Comparison of ENCODE assay signal across 8 cellular contexts in genomic region chr3:161371441-161372320, GRCh38. TPM values are rescaled to one million over a fixed set of nuclear protein-coding genes. Genes with fewer than 3 reads are reported as not detected.
DNase-seq lines count a peak whose midpoint lies in the region; ATAC-seq and TF ChIP-seq lines count a peak whose summit lies in the region.

Gene SPTSSB, minus strand, starts transcription at chr3:161371517. Its CDS starts 25,194 bp downstream, at chr3:161346323.

- H3K4me3 Mint-ChIP-seq in activated CD4-positive, alpha-beta memory T cell treated with anti-CD3 and anti-CD28 coated beads, Interleukin-2, amount 10 ng/mL, durations not matched to agents 7 days and 5 days, result peak within 1 kb of the TSS; percentile 54
- H3K4me3 Mint-ChIP-seq in effector memory CD8-positive, alpha-beta T cell, result peak within 1 kb of the TSS; percentile 80 to 93
- peak within 1 kb of the TSS; percentile 76 to 81 for H3K4me3 Mint-ChIP-seq in stimulated activated naive B cell treated with anti-CD40 and anti-IgM and Interleukin-4, amounts not matched to agents 10 μg/mL and 1 μg/mL and 100 μg/mL, for 72 hours

- peaks cover 12% of the 10 kb centered on the region for H3K4me1 Mint-ChIP-seq in activated CD4-positive, alpha-beta memory T cell treated with anti-CD3 and anti-CD28 coated beads, Interleukin-2, amount 10 ng/mL, durations not matched to agents 7 days and 5 days
- H3K4me1 Mint-ChIP-seq in effector memory CD8-positive, alpha-beta T cell (ENCODE audit: low read depth in 2 of 2), result peaks cover 16 to 18% of the 10 kb centered on the region in 2 donors
- H3K4me1 Mint-ChIP-seq in stimulated activated naive B cell treated with anti-CD40 and anti-IgM and Interleukin-4, amounts not matched to agents 10 μg/mL and 1 μg/mL and 100 μg/mL, for 72 hours, result peaks cover 14 to 20% of the 10 kb centered on the region in 2 donors

- peak within 1 kb of the TSS; percentile 89 for H3K4me2 ChIP-seq in mesendoderm (ENCODE audit: low read length)

- CTCF ChIA-PET in activated CD4-positive, alpha-beta memory T cell treated with anti-CD3 and anti-CD28 coated beads, Interleukin-2, amount 10 ng/mL, durations not matched to agents 7 days and 5 days (lab: Charles Lee), result interaction anchor here (0.9 kb wide), 1 partner anchor 13 kb away, joined by 3 read pairs; no protein-coding TSS in a partner anchor

- H2BK5ac ChIP-seq in mesendoderm (ENCODE audit: low read length), result no peak within 1 kb of the TSS

- H3K9me3 Mint-ChIP-seq in activated CD4-positive, alpha-beta memory T cell treated with anti-CD3 and anti-CD28 coated beads, Interleukin-2, amount 10 ng/mL, durations not matched to agents 7 days and 5 days, result no peaks in the 10 kb centered on the region
- H3K9me3 Mint-ChIP-seq in effector memory CD8-positive, alpha-beta T cell, result no peaks in the 10 kb centered on the region
- H3K9me3 Mint-ChIP-seq in stimulated activated naive B cell treated with anti-CD40 and anti-IgM and Interleukin-4, amounts not matched to agents 10 μg/mL and 1 μg/mL and 100 μg/mL, for 72 hours, result no peaks in the 10 kb centered on the region

- POLR2A ChIA-PET in activated CD4-positive, alpha-beta memory T cell treated with anti-CD3 and anti-CD28 coated beads, Interleukin-2, amount 10 ng/mL, durations not matched to agents 7 days and 5 days (lab: Charles Lee), result no interaction called here

- H3K9ac ChIP-seq in mesendoderm (ENCODE audit: low read length), result peak within 1 kb of the TSS; percentile 61

- peaks cover 76% of the 10 kb centered on the region for H3K27me3 Mint-ChIP-seq in activated CD4-positive, alpha-beta memory T cell treated with anti-CD3 and anti-CD28 coated beads, Interleukin-2, amount 10 ng/mL, durations not matched to agents 7 days and 5 days
- H3K27me3 Mint-ChIP-seq in effector memory CD8-positive, alpha-beta T cell, result peaks cover 29 to 36% of the 10 kb centered on the region in 2 donors
- peaks cover 61 to 77% of the 10 kb centered on the region in 2 donors for H3K27me3 Mint-ChIP-seq in stimulated activated naive B cell treated with anti-CD40 and anti-IgM and Interleukin-4, amounts not matched to agents 10 μg/mL and 1 μg/mL and 100 μg/mL, for 72 hours

- H3K27me3 ChIP-seq in mesendoderm (ENCODE audit: insufficient read depth, low read length, poor library complexity), result no peaks in the 10 kb centered on the region

- peak within 1 kb of the TSS; percentile 46 for H3K4me3 ChIP-seq in mesendoderm (ENCODE audit: low read length)

- peak within 1 kb of the TSS; percentile 24 for H3K18ac ChIP-seq in mesendoderm (ENCODE audit: low read length)

- no peaks in the 10 kb centered on the region for H3K79me2 ChIP-seq in mesendoderm (ENCODE audit: control insufficient read depth, insufficient read depth, low read length)

- DNase-seq in NCI-H2107 treated with DMSO at 0.1 percent for 48 hours (lab: John Stamatoyannopoulos, UW; ENCODE audit: unreplicated experiment) (peak; percentile 80), mesendoderm (peak; percentile 92), NOMO-1 treated with DMSO at 0.1 percent for 48 hours (lab: John Stamatoyannopoulos, UW; ENCODE audit: unreplicated experiment) (no peak)
- peak; percentile 25 for DNase-seq in activated CD4-positive, alpha-beta memory T cell treated with anti-CD3 and anti-CD28 coated beads, Interleukin-2, amount 10 ng/mL, durations not matched to agents 7 days and 5 days
- DNase-seq in effector memory CD8-positive, alpha-beta T cell, result peak; percentile 17 to 46 (median 33)
- DNase-seq in stimulated activated naive B cell treated with anti-CD40 and anti-IgM and Interleukin-4, amounts not matched to agents 10 μg/mL and 1 μg/mL and 100 μg/mL, for 72 hours, result peak; percentile 5

- H3K36me3 Mint-ChIP-seq in activated CD4-positive, alpha-beta memory T cell treated with anti-CD3 and anti-CD28 coated beads, Interleukin-2, amount 10 ng/mL, durations not matched to agents 7 days and 5 days (ENCODE audit: low read depth), result no peaks in the 10 kb centered on the region
- H3K36me3 Mint-ChIP-seq in effector memory CD8-positive, alpha-beta T cell (ENCODE audit: insufficient read depth), result no peaks in the 10 kb centered on the region
- no peaks in the 10 kb centered on the region for H3K36me3 Mint-ChIP-seq in stimulated activated naive B cell treated with anti-CD40 and anti-IgM and Interleukin-4, amounts not matched to agents 10 μg/mL and 1 μg/mL and 100 μg/mL, for 72 hours

- peak within 1 kb of the TSS; percentile 83 for H3K56ac ChIP-seq in mesendoderm (ENCODE audit: low read length)

- H4K5ac ChIP-seq in mesendoderm (ENCODE audit: low read length), result no peak within 1 kb of the TSS

- no peaks in the 10 kb centered on the region for H3K4me1 ChIP-seq in mesendoderm (ENCODE audit: control insufficient read depth, low read depth, low read length)

- H2BK15ac ChIP-seq in mesendoderm (replicated peaks; ENCODE audit: low read depth), result no peak within 1 kb of the TSS

- H3K36me3 ChIP-seq in mesendoderm (ENCODE audit: control insufficient read depth, insufficient read depth, low read length), result no peaks in the 10 kb centered on the region

- H2BK120ac ChIP-seq in mesendoderm (ENCODE audit: low read depth, low read length), result no peak within 1 kb of the TSS

- no peak within 1 kb of the TSS for H3K23ac ChIP-seq in mesendoderm (ENCODE audit: low read length)

- no peak within 1 kb of the TSS for H3K4ac ChIP-seq in mesendoderm (ENCODE audit: low read depth, low read length)

- peak; percentile 55 for ATAC-seq in HG02610 (IDR thresholded peaks at IDR 0.05; ENCODE audit: unreplicated experiment)
- peak; percentile 71 for ATAC-seq in effector memory CD8-positive, alpha-beta T cell (replicated peaks)
- peak; percentile 59 to 74 for ATAC-seq in stimulated activated naive B cell treated with anti-CD40 and anti-IgM and Interleukin-4, amounts not matched to agents 10 μg/mL and 1 μg/mL and 100 μg/mL, for 72 hours (replicated peaks)

- H3K27ac ChIP-seq in mesendoderm (ENCODE audit: low read depth, low read length), result peak within 1 kb of the TSS; percentile 36

- H3K27ac Mint-ChIP-seq in activated CD4-positive, alpha-beta memory T cell treated with anti-CD3 and anti-CD28 coated beads, Interleukin-2, amount 10 ng/mL, durations not matched to agents 7 days and 5 days, result no peak within 1 kb of the TSS
- H3K27ac Mint-ChIP-seq in effector memory CD8-positive, alpha-beta T cell, result peak within 1 kb of the TSS in 1 of 2 donors; percentile 53
- H3K27ac Mint-ChIP-seq in stimulated activated naive B cell treated with anti-CD40 and anti-IgM and Interleukin-4, amounts not matched to agents 10 μg/mL and 1 μg/mL and 100 μg/mL, for 72 hours, result no peak within 1 kb of the TSS

- H3K79me1 ChIP-seq in mesendoderm (ENCODE audit: low read length), result no peaks in the 10 kb centered on the region

- H4K8ac ChIP-seq in mesendoderm (ENCODE audit: low read depth, low read length), result no peak within 1 kb of the TSS

- no CpG with 5 or more reads among the region's 53 CpGs for WGBS in mesendoderm (ENCODE audit: extremely low coverage, insufficient coverage, low lambda C conversion rate)

- no peak within 1 kb of the TSS for H2AK5ac ChIP-seq in mesendoderm (ENCODE audit: low read length)

- peak; percentile 26 for TF ChIP-seq CTCF in GM12873 (IDR thresholded peaks at IDR 0.05; ENCODE audit: insufficient read depth, low read depth, low read length, missing control alignments)

RNA-seq across cellular contexts. Expression of gene SPTSSB, which starts in this region (rescaled TPM):
- total RNA-seq in activated CD4-positive, alpha-beta memory T cell treated with anti-CD3 and anti-CD28 coated beads, Interleukin-2, amount 10 ng/mL, durations not matched to agents 7 days and 5 days, result not detected
- polyA plus RNA-seq in mesendoderm (2013, experiment 1 of 2), result 3.2 TPM
- 2.3 TPM for polyA plus RNA-seq in mesendoderm (2013, experiment 2 of 2)

Comparison
In these comparisons a context has a peak if more than half of its experiments do, and no peak if none do; other contexts are left out.
1. Peak in DNase-seq in activated CD4-positive, alpha-beta memory T cell treated with anti-CD3 and anti-CD28 coated beads, Interleukin-2, amount 10 ng/mL, durations not matched to agents 7 days and 5 days; RNA of the gene not detected or under 1 TPM.